30 cellular contexts compared by ENCODE assay signal in the genomic region with DNA sequence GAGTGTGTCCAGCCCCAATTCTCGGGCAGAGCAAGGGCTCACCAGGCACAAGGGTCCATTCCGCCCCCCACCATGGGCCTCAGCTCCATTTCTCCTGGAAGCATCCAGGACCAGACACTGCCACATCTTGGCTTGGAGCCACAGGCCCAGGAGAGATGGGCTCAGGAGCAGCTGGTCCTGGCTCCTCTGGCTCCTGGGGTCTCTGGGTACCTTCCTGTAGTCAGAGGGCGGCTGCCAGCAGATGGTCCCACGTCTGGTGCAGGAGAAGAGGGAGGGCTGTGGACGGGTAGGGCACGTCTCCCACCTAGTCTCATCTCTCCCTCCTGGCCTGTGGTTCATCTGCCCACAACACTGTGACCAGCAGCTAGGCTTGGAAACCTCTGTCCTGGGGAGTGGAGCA. TPM values are rescaled to one million over a fixed set of nuclear protein-coding genes. Genes with fewer than 3 reads are reported as not detected.
"Had no signal": no experiment of that assay in that cellular context is flagged by ENCODE, and none has a peak within 500 bp of the region (broad histone marks: within the 10 kb centered on the region; RNA-seq: fewer than 3 reads in every experiment).

No MANE protein-coding gene starts in this region.

- H3K4me1 Mint-ChIP-seq: endodermal cell; memory B cell; natural killer cell; stimulated activated naive B cell treated with anti-CD40 and anti-IgM and Interleukin-4, amounts not matched to agents 10 μg/mL and 1 μg/mL and 100 μg/mL, for 72 hours had no signal

- H3K27me3 Mint-ChIP-seq: stimulated activated naive CD8-positive, alpha-beta T cell treated with anti-CD3 and anti-CD28 coated beads, Interleukin-15, Interleukin-2, amounts not matched to agents 100 ng/mL and 50 ng/mL, for 24 hours had no signal

- DNase-seq: effector CD8-positive, alpha-beta T cell; endodermal cell; foreskin fibroblast; gastrocnemius medialis; heart left ventricle; kidney; natural killer cell; occipital lobe; ovary; posterior cingulate gyrus; psoas muscle; right cardiac atrium; sigmoid colon; stimulated activated naive B cell treated with anti-CD40 and anti-IgM and Interleukin-4, amounts not matched to agents 10 μg/mL and 1 μg/mL and 100 μg/mL, for 72 hours; upper lobe of right lung; uterus had no signal

- H3K4me3 ChIP-seq: gastrocnemius medialis, heart left ventricle, hepatocyte, lung, ovary, psoas muscle, sigmoid colon, thoracic aorta, tibial nerve, upper lobe of right lung, uterus had no signal

- ATAC-seq: esophagus mucosa; gastrocnemius medialis; heart left ventricle; left lobe of liver; natural killer cell; psoas muscle; right cardiac atrium; stimulated activated naive B cell treated with anti-CD40 and anti-IgM and Interleukin-4, amounts not matched to agents 10 μg/mL and 1 μg/mL and 100 μg/mL, for 72 hours; upper lobe of right lung had no signal

- H3K9me3 ChIP-seq: gastrocnemius medialis, heart left ventricle, ovary, psoas muscle, sigmoid colon, thoracic aorta, tibial nerve, upper lobe of right lung, uterus had no signal

- H3K4me3 Mint-ChIP-seq: dendritic cell treated with granulocyte-macrophage colony-stimulating factor and Interleukin-4, amounts not matched to agents 40 ng/mL and 50 ng/mL, for 4 days; endodermal cell; memory B cell; natural killer cell; stimulated activated naive B cell treated with anti-CD40 and anti-IgM and Interleukin-4, amounts not matched to agents 10 μg/mL and 1 μg/mL and 100 μg/mL, for 72 hours; stimulated activated naive CD8-positive, alpha-beta T cell treated with anti-CD3 and anti-CD28 coated beads, Interleukin-15, Interleukin-2, amounts not matched to agents 100 ng/mL and 50 ng/mL, for 24 hours had no signal

- H3K4me2 ChIP-seq: hepatocyte had no signal

- H3K36me3 ChIP-seq: gastrocnemius medialis, heart left ventricle, ovary, sigmoid colon, thoracic aorta, tibial nerve, upper lobe of right lung, uterus had no signal

- H3K27ac Mint-ChIP-seq: dendritic cell treated with granulocyte-macrophage colony-stimulating factor and Interleukin-4, amounts not matched to agents 40 ng/mL and 50 ng/mL, for 4 days; endodermal cell; memory B cell; natural killer cell; stimulated activated naive B cell treated with anti-CD40 and anti-IgM and Interleukin-4, amounts not matched to agents 10 μg/mL and 1 μg/mL and 100 μg/mL, for 72 hours; stimulated activated naive CD8-positive, alpha-beta T cell treated with anti-CD3 and anti-CD28 coated beads, Interleukin-15, Interleukin-2, amounts not matched to agents 100 ng/mL and 50 ng/mL, for 24 hours had no signal

- H3K9me3 Mint-ChIP-seq: dendritic cell treated with granulocyte-macrophage colony-stimulating factor and Interleukin-4, amounts not matched to agents 40 ng/mL and 50 ng/mL, for 4 days; memory B cell; natural killer cell; stimulated activated naive B cell treated with anti-CD40 and anti-IgM and Interleukin-4, amounts not matched to agents 10 μg/mL and 1 μg/mL and 100 μg/mL, for 72 hours; stimulated activated naive CD8-positive, alpha-beta T cell treated with anti-CD3 and anti-CD28 coated beads, Interleukin-15, Interleukin-2, amounts not matched to agents 100 ng/mL and 50 ng/mL, for 24 hours had no signal

- H3K27ac ChIP-seq: epithelial cell of prostate, gastrocnemius medialis, heart left ventricle, hepatocyte, ovary, psoas muscle, sigmoid colon, thoracic aorta, tibial nerve, upper lobe of right lung, uterus had no signal

- H2AFZ ChIP-seq: hepatocyte had no signal

- H3K4me1 ChIP-seq: gastrocnemius medialis, heart left ventricle, psoas muscle, sigmoid colon, tibial nerve, upper lobe of right lung, uterus had no signal

- H3K79me2 ChIP-seq: hepatocyte had no signal

- H3K27me3 ChIP-seq: hepatocyte, ovary, upper lobe of right lung had no signal

- H3K36me3 Mint-ChIP-seq: memory B cell; natural killer cell; stimulated activated naive B cell treated with anti-CD40 and anti-IgM and Interleukin-4, amounts not matched to agents 10 μg/mL and 1 μg/mL and 100 μg/mL, for 72 hours had no signal

RNA-seq across cellular contexts. Expression of a gene that starts 8.0 kb away (rescaled TPM):
- total RNA-seq: endodermal cell, esophagus mucosa, gastrocnemius medialis, glomerular endothelial cell, hepatocyte, kidney, left lobe of liver, liver, mononuclear cell, natural killer cell, right cardiac atrium, tibial nerve, upper lobe of right lung had no signal
- polyA plus RNA-seq: heart left ventricle, liver, lung had no signal

RNA-seq across cellular contexts. Expression of a gene that starts 30.7 kb away (rescaled TPM):
- total RNA-seq: mononuclear cell, natural killer cell had no signal
- polyA plus RNA-seq: neural cell had no signal
